8 cellular contexts compared by ENCODE assay signal in the genomic region with DNA sequence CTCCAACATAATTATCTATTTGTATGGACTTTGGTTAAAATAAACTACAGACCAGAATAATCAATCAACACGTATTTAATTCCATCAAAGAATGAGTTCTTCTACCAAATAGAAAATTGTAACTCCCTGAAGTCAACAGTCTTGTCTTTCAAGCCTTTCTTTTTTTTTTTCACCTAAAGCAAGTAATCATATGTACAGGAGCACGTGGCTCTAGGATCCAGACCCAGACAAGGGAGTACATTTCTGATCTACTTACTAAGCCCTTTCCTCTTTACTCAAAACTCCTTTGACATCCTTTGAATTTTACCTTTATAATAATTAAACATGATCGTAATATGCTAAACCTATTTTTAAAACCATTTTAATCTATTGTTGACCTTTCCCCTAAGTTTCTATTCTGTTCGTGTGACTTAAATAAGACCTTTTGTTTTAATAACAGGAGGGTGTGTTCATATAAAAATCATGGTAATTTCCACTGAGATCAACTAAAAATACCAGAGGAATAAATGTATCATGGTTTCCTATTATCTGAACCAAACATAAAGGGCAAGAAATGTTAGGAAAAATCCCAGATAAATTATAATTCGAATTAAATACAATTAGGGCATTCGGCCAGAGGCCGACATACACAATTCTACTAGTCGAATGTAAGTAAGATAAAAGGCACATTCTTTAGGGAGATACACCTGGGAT.
DNase-seq lines count a peak whose midpoint lies in the region; ATAC-seq and FAIRE-seq lines count a peak whose summit lies in the region.

No MANE protein-coding gene starts in this region.

- no peaks in the 10 kb centered on the region for H3K27me3 ChIP-seq in adipocyte (replicated peaks; ENCODE audit: control insufficient read depth, insufficient read depth, low read length)

- DNase-seq in stimulated activated naive CD8-positive, alpha-beta T cell treated with anti-CD3 and anti-CD28 coated beads, Interleukin-15, Interleukin-2, amounts not matched to agents 100 U/mL and 50 U/mL, for 24 hours: no peak
- DNase-seq in adipocyte (ENCODE audit: low read depth): no peak
- DNase-seq in GF-D8 (lab: John Stamatoyannopoulos, UW): no peak
- no peak for DNase-seq in pons (ENCODE audit: low spot score)

- no peak for ATAC-seq in stimulated activated naive CD8-positive, alpha-beta T cell treated with anti-CD3 and anti-CD28 coated beads, Interleukin-15, Interleukin-2, amounts not matched to agents 100 U/mL and 50 U/mL, for 24 hours
- ATAC-seq in GM21381 (IDR thresholded peaks at IDR 0.05; ENCODE audit: unreplicated experiment) (no peak), GM18867 (IDR thresholded peaks at IDR 0.05; ENCODE audit: unreplicated experiment) (no peak)

- H3K4me1 Mint-ChIP-seq in stimulated activated naive CD8-positive, alpha-beta T cell treated with anti-CD3 and anti-CD28 coated beads, Interleukin-15, Interleukin-2, amounts not matched to agents 100 ng/mL and 50 ng/mL, for 24 hours (ENCODE audit: low read depth): peaks cover 60% of the 10 kb centered on the region

- peak overlapping the region; percentile 91 for H3K9ac ChIP-seq in adipocyte (ENCODE audit: low read length)

- H3K36me3 ChIP-seq in adipocyte (ENCODE audit: control insufficient read depth, insufficient read depth, low read length, severe bottlenecking): no peaks in the 10 kb centered on the region

- peak; percentile 71 for FAIRE-seq in islet of Langerhans (lab: Jason Lieb, UNC)

- H3K4me1 ChIP-seq in adipocyte (ENCODE audit: control insufficient read depth, insufficient read depth, low read length): peaks cover 12% of the 10 kb centered on the region

- no peaks in the 10 kb centered on the region for H3K27me3 Mint-ChIP-seq in stimulated activated naive CD8-positive, alpha-beta T cell treated with anti-CD3 and anti-CD28 coated beads, Interleukin-15, Interleukin-2, amounts not matched to agents 100 ng/mL and 50 ng/mL, for 24 hours

- H3K4me3 Mint-ChIP-seq in stimulated activated naive CD8-positive, alpha-beta T cell treated with anti-CD3 and anti-CD28 coated beads, Interleukin-15, Interleukin-2, amounts not matched to agents 100 ng/mL and 50 ng/mL, for 24 hours: peak overlapping the region; percentile 95

- no peaks in the 10 kb centered on the region for H3K9me3 Mint-ChIP-seq in stimulated activated naive CD8-positive, alpha-beta T cell treated with anti-CD3 and anti-CD28 coated beads, Interleukin-15, Interleukin-2, amounts not matched to agents 100 ng/mL and 50 ng/mL, for 24 hours

- H3K9me3 ChIP-seq in adipocyte (ENCODE audit: control insufficient read depth, low read length): no peaks in the 10 kb centered on the region

- H3K27ac Mint-ChIP-seq in stimulated activated naive CD8-positive, alpha-beta T cell treated with anti-CD3 and anti-CD28 coated beads, Interleukin-15, Interleukin-2, amounts not matched to agents 100 ng/mL and 50 ng/mL, for 24 hours: peak overlapping the region; percentile 98

- H3K4me3 ChIP-seq in adipocyte (ENCODE audit: low read length): peak overlapping the region; percentile 92

- H3K36me3 Mint-ChIP-seq in stimulated activated naive CD8-positive, alpha-beta T cell treated with anti-CD3 and anti-CD28 coated beads, Interleukin-15, Interleukin-2, amounts not matched to agents 100 ng/mL and 50 ng/mL, for 24 hours (ENCODE audit: low read depth): peaks cover 46% of the 10 kb centered on the region
